In genomic region chr2:71282493-71282892, GRCh38 we compare ENCODE assay signal across 10 cellular contexts. TPM values are rescaled to one million over a fixed set of nuclear protein-coding genes. Genes with fewer than 3 reads are reported as not detected.
DNase-seq lines count a peak whose midpoint lies in the region; ATAC-seq and TF ChIP-seq lines count a peak whose summit lies in the region.
"Had no signal": no experiment of that assay in that cellular context is flagged by ENCODE, and none has a peak within 500 bp of the region (broad histone marks: within the 10 kb centered on the region; RNA-seq: fewer than 3 reads in every experiment).

No MANE protein-coding gene starts in this region.

- no peaks in the 10 kb centered on the region for H3K9me3 ChIP-seq in heart right ventricle

- no peaks in the 10 kb centered on the region for H3K36me3 ChIP-seq in heart right ventricle

- no peak overlapping the region for H3K4me3 ChIP-seq in heart right ventricle

- no peak for TF ChIP-seq POLR2A in erythroblast (IDR thresholded peaks at IDR 0.05; ENCODE audit: low read length)

- peak overlapping the region in 9 of 10 donors; percentile 14 to 92 (median 51) for H3K27ac ChIP-seq in heart right ventricle

- peak in 2 of 9 donors; percentile 14 to 21 for TF ChIP-seq CTCF in heart right ventricle (IDR thresholded peaks at IDR 0.05)

- DNase-seq in heart right ventricle (no peak), Right ventricle myocardium superior (no peak), NCI-H69 (lab: John Stamatoyannopoulos, UW) (peak; percentile 0), erythroblast (lab: John Stamatoyannopoulos, UW) (peak; percentile 29 to 32), GM03348 (ENCODE audit: low spot score) (no peak), ecto neural progenitor cell (ENCODE audit: low spot score) (no peak), activated gamma-delta T cell treated with Interleukin-2 at 50 U/mL for 16 hours (no peak)
- DNase-seq: activated B cell treated with CpG ODN at 0.5 μM for 24 hours; CD4-positive, alpha-beta T cell had no signal

- intact Hi-C loops in heart right ventricle (cut with DNase I) (loop anchor here in 1 of 10 donors (5.0 kb wide), 1 partner anchor 50 kb away; the partner anchor contains the start of gene ZNF638), Right ventricle myocardium superior (cut with DNase I) (no loop called here)

- H3K4me1 ChIP-seq in heart right ventricle = peaks cover 6 to 76% (median 23%) of the 10 kb centered on the region in 9 donors

- ATAC-seq in heart right ventricle (peak in 3 of 8 donors; percentile 25 to 52 (median 37)), Right ventricle myocardium superior (ENCODE audit: poor library complexity) (no peak), GM21515 (IDR thresholded peaks at IDR 0.05; ENCODE audit: unreplicated experiment) (no peak)

- peaks cover 0 to 19% (median 0%) of the 10 kb centered on the region in 7 donors for H3K27me3 ChIP-seq in heart right ventricle

RNA-seq across cellular contexts. Expression of gene ZNF638, which starts 49.1 kb away (rescaled TPM):
- total RNA-seq in heart right ventricle (100 to 1,000 TPM in 1 of 10 donors, 10 to 100 TPM in 9; 68.4 to 100 (median 82.8) TPM), Right ventricle myocardium superior (91.9 TPM)
- 100 to 1,000 TPM in 1 of 2 donors, 10 to 100 TPM in 1; 45.2 to 219 TPM for polyA plus RNA-seq in heart right ventricle

RNA-seq across cellular contexts. Expression of gene PAIP2B, which starts 55.6 kb away (rescaled TPM):
- 100 to 1,000 TPM in 1 of 10 donors, 10 to 100 TPM in 9; 45.9 to 108 (median 61.1) TPM for total RNA-seq in heart right ventricle
- 10 to 100 TPM in 1 of 2 donors, 1 to 10 TPM in 1; 7.2 to 13.7 TPM for polyA plus RNA-seq in heart right ventricle
- 69.7 TPM for total RNA-seq in Right ventricle myocardium superior

Comparison
In these comparisons a context has a peak if more than half of its experiments do, and no peak if none do; other contexts are left out.
1. DNase-seq: peak in NCI-H69 (single experiment) and erythroblast (2 of 2); none in heart right ventricle (0 of 2), Right ventricle myocardium superior (single experiment), GM03348 (single experiment), ecto neural progenitor cell (single experiment) and activated gamma-delta T cell treated with Interleukin-2 at 50 U/mL for 16 hours (single experiment).